In the genomic region with DNA sequence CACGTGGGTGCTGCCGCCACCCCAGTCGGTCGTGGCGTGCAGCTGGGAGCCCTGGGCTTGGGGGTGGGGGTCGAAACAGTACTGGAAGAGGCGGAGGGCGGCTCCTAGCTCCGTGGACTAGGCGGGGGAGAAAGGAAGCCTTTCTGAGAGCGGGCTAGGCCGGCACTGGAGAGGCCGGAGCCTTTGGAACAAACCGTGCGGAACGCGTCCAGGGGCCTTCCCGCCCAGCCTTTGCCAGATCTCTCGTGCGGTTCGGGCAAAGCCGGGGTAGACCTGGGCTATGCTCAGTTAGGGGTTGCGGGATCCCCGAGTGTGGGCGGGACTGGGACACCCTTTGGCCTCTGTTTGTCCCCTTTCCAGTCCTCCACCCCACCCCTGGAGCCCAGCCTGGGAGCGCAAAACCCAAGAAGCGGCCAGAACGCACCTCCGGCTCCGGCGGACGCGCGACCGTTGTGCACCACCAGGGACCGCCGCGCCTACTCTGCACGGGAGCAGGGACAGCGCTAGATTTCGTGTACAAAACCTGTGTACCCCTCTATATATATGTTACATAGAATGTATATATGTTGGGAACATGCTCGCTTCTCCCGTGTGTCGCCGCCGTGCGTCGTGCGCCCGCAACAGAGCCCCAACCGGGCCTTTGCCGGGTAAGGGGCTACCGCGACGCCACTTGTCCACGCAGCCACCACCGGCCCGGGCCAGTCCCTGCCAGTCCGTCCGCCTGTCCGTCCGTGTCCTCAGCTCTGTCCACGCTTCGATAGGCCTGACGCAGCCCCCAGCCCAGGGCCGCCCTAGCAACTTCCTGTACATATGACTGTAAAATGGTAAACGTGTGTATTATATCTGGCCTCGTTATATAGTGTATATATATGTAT, we compare ENCODE assay signal across 1 cellular context.
TF ChIP-seq lines count a peak whose summit lies in the region.

No MANE protein-coding gene starts in this region.

TF ChIP-seq in H1, 55 proteins besides CTCF, POLR2A, EP300 and RAD21:
- no peak for TF ChIP-seq SIN3A (conservative IDR thresholded peaks at IDR 0.05 in 1 of 2, IDR thresholded peaks at IDR 0.05 in 1 of 2; ENCODE audit: low read depth in 1 of 2, low read length in 2 of 2)
- TF ChIP-seq, protein P1, sequence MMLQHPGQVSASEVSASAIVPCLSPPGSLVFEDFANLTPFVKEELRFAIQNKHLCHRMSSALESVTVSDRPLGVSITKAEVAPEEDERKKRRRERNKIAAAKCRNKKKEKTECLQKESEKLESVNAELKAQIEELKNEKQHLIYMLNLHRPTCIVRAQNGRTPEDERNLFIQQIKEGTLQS (IDR thresholded peaks at IDR 0.05; ENCODE audit: insufficient read depth, low read depth, low read length) = no peak
- TF ChIP-seq JUN (IDR thresholded peaks at IDR 0.05; ENCODE audit: low read depth, low read length) = no peak
- TF ChIP-seq POLR2AphosphoS5 (IDR thresholded peaks at IDR 0.05; ENCODE audit: low read depth, low read length) = peak; percentile 44; the same call in 1 of the 2 replicates
- TF ChIP-seq CBX5 (IDR thresholded peaks at IDR 0.05; ENCODE audit: low read depth, low read length) = no peak
- 0 out of 2 replicates have a peak, but pooled peaks have one; percentile 7 for TF ChIP-seq SP1 (IDR thresholded peaks at IDR 0.05; ENCODE audit: low read depth, low read length)
- no peak for TF ChIP-seq SIX5 (IDR thresholded peaks at IDR 0.05; ENCODE audit: low read depth, low read length)
- TF ChIP-seq, protein P2, sequence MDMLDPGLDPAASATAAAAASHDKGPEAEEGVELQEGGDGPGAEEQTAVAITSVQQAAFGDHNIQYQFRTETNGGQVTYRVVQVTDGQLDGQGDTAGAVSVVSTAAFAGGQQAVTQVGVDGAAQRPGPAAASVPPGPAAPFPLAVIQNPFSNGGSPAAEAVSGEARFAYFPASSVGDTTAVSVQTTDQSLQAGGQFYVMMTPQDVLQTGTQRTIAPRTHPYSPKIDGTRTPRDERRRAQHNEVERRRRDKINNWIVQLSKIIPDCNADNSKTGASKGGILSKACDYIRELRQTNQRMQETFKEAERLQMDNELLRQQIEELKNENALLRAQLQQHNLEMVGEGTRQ (IDR thresholded peaks at IDR 0.05; ENCODE audit: low read length) = no peak
- no peak for TF ChIP-seq RBBP5 (IDR thresholded peaks at IDR 0.05; ENCODE audit: borderline replicate concordance, low read depth, low read length)
- no peak for TF ChIP-seq RNF2 (IDR thresholded peaks at IDR 0.05; ENCODE audit: borderline replicate concordance, low read depth, low read length, missing control alignments, poor library complexity, severe bottlenecking)
- peak; percentile 36 for TF ChIP-seq EZH2 (IDR thresholded peaks at IDR 0.05; ENCODE audit: low read depth, low read length, severe bottlenecking)
- no peak for TF ChIP-seq SP4 (IDR thresholded peaks at IDR 0.05; ENCODE audit: low read length)
- TF ChIP-seq, protein P3, sequence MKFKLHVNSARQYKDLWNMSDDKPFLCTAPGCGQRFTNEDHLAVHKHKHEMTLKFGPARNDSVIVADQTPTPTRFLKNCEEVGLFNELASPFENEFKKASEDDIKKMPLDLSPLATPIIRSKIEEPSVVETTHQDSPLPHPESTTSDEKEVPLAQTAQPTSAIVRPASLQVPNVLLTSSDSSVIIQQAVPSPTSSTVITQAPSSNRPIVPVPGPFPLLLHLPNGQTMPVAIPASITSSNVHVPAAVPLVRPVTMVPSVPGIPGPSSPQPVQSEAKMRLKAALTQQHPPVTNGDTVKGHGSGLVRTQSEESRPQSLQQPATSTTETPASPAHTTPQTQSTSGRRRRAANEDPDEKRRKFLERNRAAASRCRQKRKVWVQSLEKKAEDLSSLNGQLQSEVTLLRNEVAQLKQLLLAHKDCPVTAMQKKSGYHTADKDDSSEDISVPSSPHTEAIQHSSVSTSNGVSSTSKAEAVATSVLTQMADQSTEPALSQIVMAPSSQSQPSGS (IDR thresholded peaks at IDR 0.05; ENCODE audit: low read length) = peak; percentile 38; the same call in 1 of the 2 replicates
- no peak for TF ChIP-seq CREB1 (IDR thresholded peaks at IDR 0.05)
- TF ChIP-seq, protein P4, sequence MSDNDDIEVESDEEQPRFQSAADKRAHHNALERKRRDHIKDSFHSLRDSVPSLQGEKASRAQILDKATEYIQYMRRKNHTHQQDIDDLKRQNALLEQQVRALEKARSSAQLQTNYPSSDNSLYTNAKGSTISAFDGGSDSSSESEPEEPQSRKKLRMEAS (IDR thresholded peaks at IDR 0.05) = peak; percentile 5; the same call in 1 of the 2 replicates
- no peak for TF ChIP-seq TEAD4 (IDR thresholded peaks at IDR 0.05; ENCODE audit: low read depth, low read length)
- no peak for TF ChIP-seq NRF1 (IDR thresholded peaks at IDR 0.05; ENCODE audit: low read depth, low read length)
- TF ChIP-seq JUND (IDR thresholded peaks at IDR 0.05; ENCODE audit: low read length) = no peak
- TF ChIP-seq BACH1 (IDR thresholded peaks at IDR 0.05; ENCODE audit: low read length) = no peak
- TF ChIP-seq, protein P5, sequence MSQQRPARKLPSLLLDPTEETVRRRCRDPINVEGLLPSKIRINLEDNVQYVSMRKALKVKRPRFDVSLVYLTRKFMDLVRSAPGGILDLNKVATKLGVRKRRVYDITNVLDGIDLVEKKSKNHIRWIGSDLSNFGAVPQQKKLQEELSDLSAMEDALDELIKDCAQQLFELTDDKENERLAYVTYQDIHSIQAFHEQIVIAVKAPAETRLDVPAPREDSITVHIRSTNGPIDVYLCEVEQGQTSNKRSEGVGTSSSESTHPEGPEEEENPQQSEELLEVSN (IDR thresholded peaks at IDR 0.05) = no peak
- TF ChIP-seq CHD1 (IDR thresholded peaks at IDR 0.05; ENCODE audit: low read depth, low read length) = no peak
- TF ChIP-seq GABPA (IDR thresholded peaks at IDR 0.05; ENCODE audit: borderline replicate concordance, insufficient read depth, low read length) = 0 out of 2 replicates have a peak, but pooled peaks have one; percentile 22
